In genomic region chr4:19230906-19231305, GRCh38 we compare ENCODE assay signal across 33 cellular contexts.
"Had no signal": no experiment of that assay in that cellular context is flagged by ENCODE, and none has a peak within 500 bp of the region (broad histone marks: within the 10 kb centered on the region; RNA-seq: fewer than 3 reads in every experiment).

No MANE protein-coding gene starts in this region.

- H3K4me1 ChIP-seq: SJCRH30 had no signal

- H3K27me3 ChIP-seq: brain microvascular endothelial cell, MG63, SJCRH30 had no signal

- DNase-seq: activated CD4-positive, alpha-beta T cell treated with anti-CD3 and anti-CD28 coated beads for 1 hour; activated CD4-positive, alpha-beta T cell treated with anti-CD3 and anti-CD28 coated beads for 48 hours; activated CD4-positive, CD25-positive, alpha-beta regulatory T cell; activated CD8-positive, alpha-beta T cell treated with anti-CD3 and anti-CD28 coated beads for 36 hours; activated effector memory CD4-positive, alpha-beta T cell treated with anti-CD3 and anti-CD28 coated beads, Interleukin-2, amount 50 U/mL, for 16 hours; activated naive CD4-positive, alpha-beta T cell; activated naive CD4-positive, alpha-beta T cell treated with anti-CD3 and anti-CD28 coated beads, Interleukin-2, amount 50 U/mL, for 16 hours; activated naive CD8-positive, alpha-beta T cell treated with anti-CD3 and anti-CD28 coated beads for 36 hours; activated T-cell treated with anti-CD3 and anti-CD28 coated beads, Interleukin-2, amount 50 U/mL, for 1 hour; activated T-cell treated with anti-CD3 and anti-CD28 coated beads, Interleukin-2, amount 50 U/mL, for 72 hours; amniotic stem cell; aorta; brain microvascular endothelial cell; central memory CD4-positive, alpha-beta T cell; Kasumi-1; MG63; MV-4-11; NCI-H1092; NCI-H1436 treated with DMSO at 0.1 percent for 48 hours; NCI-H1694 treated with DMSO at 0.1 percent for 48 hours; NCI-H2029; NCI-H2107; NCI-H2171; NCI-H510A; NCI-H526; NCI-H748 treated with DMSO at 0.1 percent for 48 hours; OCI-M1; SHP77; SJCRH30; T1000; WERI-Rb-1 had no signal

- ATAC-seq: activated CD8-positive, alpha-beta T cell treated with anti-CD3 and anti-CD28 coated beads for 36 hours; activated T-cell treated with anti-CD3 and anti-CD28 coated beads, Interleukin-2, amount 50 U/mL, for 72 hours; activated T-helper 17 cell treated with anti-CD3 and anti-CD28 coated beads, Interleukin-2, amount 50 U/mL, for 72 hours had no signal

- H3K4me3 ChIP-seq: MG63, SJCRH30, SK-N-MC had no signal

- H3K9me3 ChIP-seq: MG63, SJCRH30 had no signal

- H3K36me3 ChIP-seq: brain microvascular endothelial cell, MG63, SJCRH30, WERI-Rb-1 had no signal

- H3K27ac ChIP-seq: brain microvascular endothelial cell, SJCRH30, SK-N-MC, WERI-Rb-1 had no signal
